In the genomic region with DNA sequence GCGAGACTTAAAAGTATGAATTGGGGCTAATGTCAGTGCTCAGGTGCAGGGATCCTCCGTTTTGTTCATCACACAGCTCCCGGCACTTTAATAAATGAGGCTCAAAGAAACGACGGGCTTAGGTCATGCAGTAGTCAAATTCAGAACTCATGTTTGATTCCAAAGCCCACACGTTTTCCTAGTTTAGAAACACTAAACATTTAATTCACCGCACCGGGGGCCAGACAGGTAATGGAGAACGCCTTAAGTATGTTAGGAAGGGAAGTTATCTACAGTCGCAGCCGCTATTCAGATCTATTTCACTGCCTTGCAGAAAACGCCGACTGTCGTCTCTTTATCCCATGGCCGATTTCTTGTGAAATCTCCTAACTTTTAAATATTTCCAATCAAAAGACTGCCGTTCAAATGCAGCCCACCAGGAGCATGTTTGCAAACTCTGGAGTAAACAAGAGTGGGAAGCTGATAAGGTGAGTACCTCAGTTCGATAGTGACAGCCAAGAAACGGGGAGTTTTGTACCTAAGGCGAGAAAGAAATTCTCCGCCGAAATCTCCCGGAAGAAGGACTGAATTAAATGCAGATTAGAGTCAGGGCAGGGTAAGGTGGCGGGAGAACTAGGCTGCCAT, we compare ENCODE assay signal across 1 cellular context.
TF ChIP-seq lines count a peak whose summit lies in the region.

No MANE protein-coding gene starts in this region.

TF ChIP-seq in GM12878, 131 proteins besides CTCF, POLR2A, EP300 and RAD21 (continued from another document):
- TF ChIP-seq, protein P1, sequence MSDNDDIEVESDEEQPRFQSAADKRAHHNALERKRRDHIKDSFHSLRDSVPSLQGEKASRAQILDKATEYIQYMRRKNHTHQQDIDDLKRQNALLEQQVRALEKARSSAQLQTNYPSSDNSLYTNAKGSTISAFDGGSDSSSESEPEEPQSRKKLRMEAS (IDR thresholded peaks at IDR 0.05; ENCODE audit: low read depth, low read length): 0 out of 2 replicates have a peak, but pooled peaks have one; percentile 7
